Comparison of ENCODE assay signal across 8 cellular contexts in genomic region chr19:47047931-47048399, GRCh38. TPM values are rescaled to one million over a fixed set of nuclear protein-coding genes. Genes with fewer than 3 reads are reported as not detected.
DNase-seq lines count a peak whose midpoint lies in the region; ATAC-seq lines count a peak whose summit lies in the region.

No MANE protein-coding gene starts in this region.

- H3K36me3 ChIP-seq in muscle layer of colon (ENCODE audit: insufficient read depth, low read length): no peaks in the 10 kb centered on the region

- H3K27me3 ChIP-seq in muscle layer of colon (ENCODE audit: control insufficient read depth in 1 of 2, insufficient read depth in 2 of 2, low read length in 2 of 2): no peaks in the 10 kb centered on the region

- H3K27ac ChIP-seq in muscle layer of colon (ENCODE audit: low read depth, low read length): peak overlapping the region; percentile 80

- peak; percentile 47 for ATAC-seq in GM21381 (IDR thresholded peaks at IDR 0.05; ENCODE audit: unreplicated experiment)
- peak; percentile 67 for ATAC-seq in esophagus mucosa

- H3K9ac ChIP-seq in muscle layer of colon (ENCODE audit: low read length): no peak overlapping the region

- peak overlapping the region; percentile 68 to 92 for H3K4me3 ChIP-seq in muscle layer of colon (ENCODE audit: low read depth in 1 of 2, low read length in 2 of 2)

- DNase-seq in COLO829 (ENCODE audit: low spot score): peak; percentile 96
- peak; percentile 100 for DNase-seq in HuH-7 (ENCODE audit: low spot score)
- peak; percentile 91 for DNase-seq in OCI-M1 (lab: John Stamatoyannopoulos, UW)
- DNase-seq in activated T-cell treated with anti-CD3 and anti-CD28 coated beads, Interleukin-2, amount 50 U/mL, for 1 hour: peak; percentile 58
- peak; percentile 61 for DNase-seq in stimulated activated CD8-positive, alpha-beta memory T cell treated with anti-CD3 and anti-CD28 coated beads, Interleukin-7, amount 100 ng/mL, for 24 hours (ENCODE audit: low read depth)

- H3K4me1 ChIP-seq in muscle layer of colon (ENCODE audit: insufficient read depth, low read length): peaks cover 5% of the 10 kb centered on the region

- no peaks in the 10 kb centered on the region for H3K9me3 ChIP-seq in muscle layer of colon (ENCODE audit: low read length)

RNA-seq across cellular contexts. Expression of gene TMEM160, which starts 0.5 kb away (rescaled TPM):
- total RNA-seq in esophagus mucosa: 34.5 TPM

RNA-seq across cellular contexts. Expression of gene NPAS1, which starts 28.3 kb away (rescaled TPM):
- 0.52 TPM for total RNA-seq in esophagus mucosa

Comparison
In these comparisons a context has a peak if more than half of its experiments do, and no peak if none do; other contexts are left out.
1. Peak in every context shown above with its lines: DNase-seq, ATAC-seq, H3K4me3 ChIP-seq and H3K27ac ChIP-seq.